ENCODE assay signal across 8 cellular contexts in genomic region chr22:45239378-45240136, GRCh38. TPM values are rescaled to one million over a fixed set of nuclear protein-coding genes. Genes with fewer than 3 reads are reported as not detected.
DNase-seq lines count a peak whose midpoint lies in the region; ATAC-seq and TF ChIP-seq lines count a peak whose summit lies in the region.

No MANE protein-coding gene starts in this region.

- H3K27me3 ChIP-seq in iPS-18a (ENCODE audit: control insufficient read depth, insufficient read depth, low read length) = peaks cover 18% of the 10 kb centered on the region

- H3K4me1 ChIP-seq in iPS-18a (ENCODE audit: control insufficient read depth, low read depth, low read length) = peaks cover 15% of the 10 kb centered on the region

- no peak for ATAC-seq in activated CD8-positive, alpha-beta memory T cell treated with anti-CD3 and anti-CD28 coated beads, Interleukin-2, amount 10 ng/mL, durations not matched to agents 7 days and 5 days

- peak overlapping the region; percentile 60 for H3K4me3 ChIP-seq in iPS-18a (ENCODE audit: low read length)

- peak overlapping the region; percentile 1 for H3K9ac ChIP-seq in iPS-18a (ENCODE audit: low read length)

- no peaks in the 10 kb centered on the region for H3K9me3 Mint-ChIP-seq in activated CD8-positive, alpha-beta memory T cell treated with anti-CD3 and anti-CD28 coated beads, Interleukin-2, amount 10 ng/mL, durations not matched to agents 7 days and 5 days (ENCODE audit: low read depth)
- no peaks in the 10 kb centered on the region for H3K9me3 Mint-ChIP-seq in activated T-helper 1 cell treated with anti-CD3 and anti-CD28 coated beads, Interleukin-12 subunit alpha, Interleukin-12 subunit beta, Interleukin-2, Interleukin-4 antibody, amounts not matched to agents 30 ng/mL and 10 ng/mL and 1 ng/mL, durations not matched to agents 14 hours and 24 hours and 36 hours

- H3K4me3 Mint-ChIP-seq in activated CD8-positive, alpha-beta memory T cell treated with anti-CD3 and anti-CD28 coated beads, Interleukin-2, amount 10 ng/mL, durations not matched to agents 7 days and 5 days = peak overlapping the region; percentile 87
- peak overlapping the region; percentile 93 for H3K4me3 Mint-ChIP-seq in activated T-helper 1 cell treated with anti-CD3 and anti-CD28 coated beads, Interleukin-12 subunit alpha, Interleukin-12 subunit beta, Interleukin-2, Interleukin-4 antibody, amounts not matched to agents 30 ng/mL and 10 ng/mL and 1 ng/mL, durations not matched to agents 14 hours and 24 hours and 36 hours

- no peak for DNase-seq in activated CD8-positive, alpha-beta memory T cell treated with anti-CD3 and anti-CD28 coated beads, Interleukin-2, amount 10 ng/mL, durations not matched to agents 7 days and 5 days
- DNase-seq in activated CD8-positive, alpha-beta memory T cell treated with anti-CD3 and anti-CD28 coated beads, Interleukin-2, amount 50 U/mL, for 48 hours = no peak
- DNase-seq in activated T-helper 1 cell treated with anti-CD3 and anti-CD28 coated beads, Interleukin-12 subunit alpha, Interleukin-12 subunit beta, Interleukin-2, Interleukin-4 antibody, amounts not matched to agents 30 ng/mL and 10 ng/mL and 1 ng/mL, durations not matched to agents 14 hours and 24 hours and 36 hours (ENCODE audit: low spot score) = no peak
- DNase-seq in substantia nigra (lab: John Stamatoyannopoulos, UW) (no peak), GM10266 (ENCODE audit: extremely low spot score) (no peak), GM20000 (ENCODE audit: low spot score) (no peak), DMS79 (lab: John Stamatoyannopoulos, UW) (no peak)

- no peaks in the 10 kb centered on the region for H3K9me3 ChIP-seq in iPS-18a (ENCODE audit: control insufficient read depth, low read depth, low read length)

- no peak overlapping the region for H3K27ac Mint-ChIP-seq in activated CD8-positive, alpha-beta memory T cell treated with anti-CD3 and anti-CD28 coated beads, Interleukin-2, amount 10 ng/mL, durations not matched to agents 7 days and 5 days
- H3K27ac Mint-ChIP-seq in activated T-helper 1 cell treated with anti-CD3 and anti-CD28 coated beads, Interleukin-12 subunit alpha, Interleukin-12 subunit beta, Interleukin-2, Interleukin-4 antibody, amounts not matched to agents 30 ng/mL and 10 ng/mL and 1 ng/mL, durations not matched to agents 14 hours and 24 hours and 36 hours = peak overlapping the region; percentile 89

- intact Hi-C loops in activated T-helper 1 cell treated with anti-CD3 and anti-CD28 coated beads, Interleukin-12 subunit alpha, Interleukin-12 subunit beta, Interleukin-2, Interleukin-4 antibody, amounts not matched to agents 30 ng/mL and 10 ng/mL and 1 ng/mL, durations not matched to agents 14 hours and 24 hours and 36 hours (cut with micrococcal nuclease) = loop anchor here (1.0 to 2.0 kb wide), 4 partner anchors 20 to 77 kb away; partner anchors contain the start of gene NUP50

- TF ChIP-seq CTCF in GM10266 (IDR thresholded peaks at IDR 0.05; ENCODE audit: control insufficient read depth, insufficient read depth, low read depth, missing control alignments) (no peak), GM20000 (IDR thresholded peaks at IDR 0.05; ENCODE audit: extremely low read depth, missing control alignments) (no peak)

- CTCF ChIA-PET in activated CD8-positive, alpha-beta memory T cell treated with anti-CD3 and anti-CD28 coated beads, Interleukin-2, amount 10 ng/mL, durations not matched to agents 7 days and 5 days (lab: Charles Lee) = no interaction called here

- no peak overlapping the region for H3K27ac ChIP-seq in iPS-18a (ENCODE audit: low read length)
- peak overlapping the region; percentile 74 for H3K27ac ChIP-seq in substantia nigra (ENCODE audit: low read depth, low read length, poor library complexity, severe bottlenecking)

- no peaks in the 10 kb centered on the region for H3K36me3 ChIP-seq in iPS-18a (ENCODE audit: control insufficient read depth, low read depth, low read length)

- H3K36me3 Mint-ChIP-seq in activated CD8-positive, alpha-beta memory T cell treated with anti-CD3 and anti-CD28 coated beads, Interleukin-2, amount 10 ng/mL, durations not matched to agents 7 days and 5 days = peaks cover 4% of the 10 kb centered on the region
- peaks cover 5% of the 10 kb centered on the region for H3K36me3 Mint-ChIP-seq in activated T-helper 1 cell treated with anti-CD3 and anti-CD28 coated beads, Interleukin-12 subunit alpha, Interleukin-12 subunit beta, Interleukin-2, Interleukin-4 antibody, amounts not matched to agents 30 ng/mL and 10 ng/mL and 1 ng/mL, durations not matched to agents 14 hours and 24 hours and 36 hours (ENCODE audit: low read depth)

- no peaks in the 10 kb centered on the region for H3K27me3 Mint-ChIP-seq in activated CD8-positive, alpha-beta memory T cell treated with anti-CD3 and anti-CD28 coated beads, Interleukin-2, amount 10 ng/mL, durations not matched to agents 7 days and 5 days
- no peaks in the 10 kb centered on the region for H3K27me3 Mint-ChIP-seq in activated T-helper 1 cell treated with anti-CD3 and anti-CD28 coated beads, Interleukin-12 subunit alpha, Interleukin-12 subunit beta, Interleukin-2, Interleukin-4 antibody, amounts not matched to agents 30 ng/mL and 10 ng/mL and 1 ng/mL, durations not matched to agents 14 hours and 24 hours and 36 hours (ENCODE audit: insufficient read depth)

- peaks cover 41% of the 10 kb centered on the region for H3K4me1 Mint-ChIP-seq in activated CD8-positive, alpha-beta memory T cell treated with anti-CD3 and anti-CD28 coated beads, Interleukin-2, amount 10 ng/mL, durations not matched to agents 7 days and 5 days
- H3K4me1 Mint-ChIP-seq in activated T-helper 1 cell treated with anti-CD3 and anti-CD28 coated beads, Interleukin-12 subunit alpha, Interleukin-12 subunit beta, Interleukin-2, Interleukin-4 antibody, amounts not matched to agents 30 ng/mL and 10 ng/mL and 1 ng/mL, durations not matched to agents 14 hours and 24 hours and 36 hours (ENCODE audit: low read depth) = peaks cover 8% of the 10 kb centered on the region

RNA-seq across cellular contexts. Expression of gene KIAA0930, which starts 1.1 kb away (rescaled TPM):
- total RNA-seq in activated CD8-positive, alpha-beta memory T cell treated with anti-CD3 and anti-CD28 coated beads, Interleukin-2, amount 10 ng/mL, durations not matched to agents 7 days and 5 days = 10 to 100 TPM; 35.1 to 38.6 TPM
- 45.5 and 48.7 TPM in 2 replicates for total RNA-seq in activated T-helper 1 cell treated with anti-CD3 and anti-CD28 coated beads, Interleukin-12 subunit alpha, Interleukin-12 subunit beta, Interleukin-2, Interleukin-4 antibody, amounts not matched to agents 30 ng/mL and 10 ng/mL and 1 ng/mL, durations not matched to agents 14 hours and 24 hours and 36 hours

RNA-seq across cellular contexts. Expression of gene UPK3A, which starts 45.2 kb away (rescaled TPM):
- total RNA-seq in activated CD8-positive, alpha-beta memory T cell treated with anti-CD3 and anti-CD28 coated beads, Interleukin-2, amount 10 ng/mL, durations not matched to agents 7 days and 5 days = not detected
- total RNA-seq in activated T-helper 1 cell treated with anti-CD3 and anti-CD28 coated beads, Interleukin-12 subunit alpha, Interleukin-12 subunit beta, Interleukin-2, Interleukin-4 antibody, amounts not matched to agents 30 ng/mL and 10 ng/mL and 1 ng/mL, durations not matched to agents 14 hours and 24 hours and 36 hours = not detected in 2 replicates
